8 cellular contexts compared by ENCODE assay signal in the genomic region with DNA sequence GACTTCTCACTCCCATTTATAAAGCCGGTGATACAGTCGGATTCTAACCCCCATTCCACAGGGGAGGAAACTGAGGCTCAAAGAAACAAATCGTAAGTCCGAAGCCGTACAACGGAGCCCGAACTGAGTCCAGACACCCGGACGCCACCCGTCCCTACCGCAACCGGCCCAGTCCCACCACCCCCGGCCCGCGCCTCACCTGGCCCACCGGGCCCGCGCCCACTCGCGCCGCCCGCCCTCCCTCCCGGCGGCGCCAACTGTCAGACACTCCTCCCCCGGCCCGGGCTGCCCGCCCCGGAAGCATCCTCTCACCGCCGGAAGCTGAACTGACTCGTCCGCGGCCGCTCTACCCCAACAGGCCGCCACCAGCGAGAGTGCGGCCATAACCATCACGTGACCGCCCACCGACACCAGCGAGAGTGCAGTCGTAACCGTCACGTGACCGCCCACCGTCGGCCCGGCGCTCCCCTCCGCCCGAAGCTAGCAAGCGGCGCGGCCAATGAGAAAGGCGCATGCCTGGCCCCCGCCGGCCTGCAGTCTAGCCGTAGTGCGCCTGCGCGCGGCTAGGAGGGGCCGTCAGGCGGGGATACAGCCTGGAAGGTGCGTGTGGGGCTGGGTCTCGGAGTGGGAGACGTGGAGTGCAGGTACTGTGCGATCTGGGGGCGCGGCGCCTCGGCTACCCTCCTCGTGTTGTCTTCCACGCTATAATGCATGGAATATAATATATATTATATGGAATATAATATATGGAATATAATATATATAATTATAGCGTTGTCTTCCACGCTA. TPM values are rescaled to one million over a fixed set of nuclear protein-coding genes. Genes with fewer than 3 reads are reported as not detected.
DNase-seq lines count a peak whose midpoint lies in the region; FAIRE-seq and TF ChIP-seq lines count a peak whose summit lies in the region.

A gene with protein sequence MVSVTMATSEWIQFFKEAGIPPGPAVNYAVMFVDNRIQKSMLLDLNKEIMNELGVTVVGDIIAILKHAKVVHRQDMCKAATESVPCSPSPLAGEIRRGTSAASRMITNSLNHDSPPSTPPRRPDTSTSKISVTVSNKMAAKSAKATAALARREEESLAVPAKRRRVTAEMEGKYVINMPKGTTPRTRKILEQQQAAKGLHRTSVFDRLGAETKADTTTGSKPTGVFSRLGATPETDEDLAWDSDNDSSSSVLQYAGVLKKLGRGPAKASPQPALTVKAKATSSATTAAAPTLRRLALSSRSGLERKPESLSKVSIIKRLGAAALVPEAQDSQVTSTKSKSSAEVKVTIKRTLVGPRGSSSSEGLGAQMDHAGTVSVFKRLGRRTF (minus strand): TSS at position 273 of the 789 bp plus-strand sequence. CDS start 6,540 bp downstream, outside the sequence.
A gene with protein sequence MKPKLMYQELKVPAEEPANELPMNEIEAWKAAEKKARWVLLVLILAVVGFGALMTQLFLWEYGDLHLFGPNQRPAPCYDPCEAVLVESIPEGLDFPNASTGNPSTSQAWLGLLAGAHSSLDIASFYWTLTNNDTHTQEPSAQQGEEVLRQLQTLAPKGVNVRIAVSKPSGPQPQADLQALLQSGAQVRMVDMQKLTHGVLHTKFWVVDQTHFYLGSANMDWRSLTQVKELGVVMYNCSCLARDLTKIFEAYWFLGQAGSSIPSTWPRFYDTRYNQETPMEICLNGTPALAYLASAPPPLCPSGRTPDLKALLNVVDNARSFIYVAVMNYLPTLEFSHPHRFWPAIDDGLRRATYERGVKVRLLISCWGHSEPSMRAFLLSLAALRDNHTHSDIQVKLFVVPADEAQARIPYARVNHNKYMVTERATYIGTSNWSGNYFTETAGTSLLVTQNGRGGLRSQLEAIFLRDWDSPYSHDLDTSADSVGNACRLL (plus strand): TSS at position 571 of the 789 bp plus-strand sequence. CDS start 17,789 bp downstream, outside the sequence.

- intact Hi-C loops in activated naive CD4-positive, alpha-beta T cell treated with anti-CD3 and anti-CD28 coated beads for 36 hours (cut with micrococcal nuclease), result loop anchor here (1.0 to 5.0 kb wide), 9 partner anchors 55 to 449 kb away; a partner anchor contains a TSS

- H3K9me3 Mint-ChIP-seq in activated naive CD4-positive, alpha-beta T cell treated with anti-CD3 and anti-CD28 coated beads for 36 hours, result no peaks in the 10 kb centered on the region

- no peaks in the 10 kb centered on the region for H3K27me3 ChIP-seq in neutrophil

- H3K4me3 ChIP-seq in HFF-Myc (replicated peaks; ENCODE audit: low read depth, low read length) (peak within 1 kb of the TSS; percentile 64), neutrophil (ENCODE audit: low read depth in 1 of 2, low read length in 1 of 2) (peak within 1 kb of the TSS; percentile 67 to 94)

- H3K4me1 ChIP-seq in neutrophil (ENCODE audit: control insufficient read depth in 1 of 2, insufficient read depth in 1 of 2, low read depth in 1 of 2, low read length in 1 of 2), result peaks cover 19 to 24% of the 10 kb centered on the region in 2 experiments

- peaks cover 29% of the 10 kb centered on the region for H3K4me1 Mint-ChIP-seq in activated naive CD4-positive, alpha-beta T cell treated with anti-CD3 and anti-CD28 coated beads for 36 hours (ENCODE audit: low read depth)

- H3K9me3 ChIP-seq in neutrophil, result no peaks in the 10 kb centered on the region

- H3K36me3 Mint-ChIP-seq in activated naive CD4-positive, alpha-beta T cell treated with anti-CD3 and anti-CD28 coated beads for 36 hours (ENCODE audit: low read depth), result peaks cover 1% of the 10 kb centered on the region

- peak within 1 kb of the TSS; percentile 83 for H3K27ac ChIP-seq in neutrophil
- H3K27ac ChIP-seq in substantia nigra (ENCODE audit: low read depth, low read length, poor library complexity, severe bottlenecking), result peak within 1 kb of the TSS; percentile 72

- H3K36me3 ChIP-seq in neutrophil, result peaks cover under 1% of the 10 kb centered on the region

- no peak for FAIRE-seq in frontal cortex (lab: Jason Lieb, UNC)

- peak; percentile 100 for DNase-seq in GM03348 (ENCODE audit: low spot score)
- peak; percentile 95 for DNase-seq in HFF-Myc (ENCODE audit: extremely low read depth, low read depth)
- peak; percentile 99 for DNase-seq in NAMALWA (ENCODE audit: low spot score)
- peak; percentile 98 for DNase-seq in SK-N-DZ (ENCODE audit: low spot score)
- DNase-seq in activated naive CD4-positive, alpha-beta T cell treated with anti-CD3 and anti-CD28 coated beads for 36 hours, result peak; percentile 99
- peak; percentile 100 for DNase-seq in frontal cortex (ENCODE audit: low spot score in 2 of 2)
- DNase-seq in substantia nigra (lab: John Stamatoyannopoulos, UW), result peak; percentile 82 to 100 (median 99)

- CTCF ChIA-PET in activated naive CD4-positive, alpha-beta T cell treated with anti-CD3 and anti-CD28 coated beads for 36 hours (lab: Charles Lee), result interaction anchor here (0.6 to 0.8 kb wide), 2 partner anchors 42 to 73 kb away, joined by 3 to 5 read pairs; no protein-coding TSS in a partner anchor

- peak within 1 kb of the TSS; percentile 89 for H3K4me3 Mint-ChIP-seq in activated naive CD4-positive, alpha-beta T cell treated with anti-CD3 and anti-CD28 coated beads for 36 hours

- TF ChIP-seq CTCF in HFF-Myc (IDR thresholded peaks at IDR 0.05; ENCODE audit: low read depth, low read length, missing control alignments) (no peak), neutrophil (IDR thresholded peaks at IDR 0.05) (peak; percentile 75)

- H3K27me3 Mint-ChIP-seq in activated naive CD4-positive, alpha-beta T cell treated with anti-CD3 and anti-CD28 coated beads for 36 hours (ENCODE audit: low read depth), result no peaks in the 10 kb centered on the region

- peak within 1 kb of the TSS; percentile 78 for H3K27ac Mint-ChIP-seq in activated naive CD4-positive, alpha-beta T cell treated with anti-CD3 and anti-CD28 coated beads for 36 hours

RNA-seq across cellular contexts. Expression of the first gene that starts in this region (rescaled TPM):
- polyA plus RNA-seq in SK-N-DZ (2014; cell fraction: cytosol; rRNA removed), result 8.7 and 9.2 TPM in 2 replicates
- 6.7 and 8.8 TPM in 2 replicates for polyA plus RNA-seq in SK-N-DZ (2014; cell fraction: nucleus; rRNA removed)
- 10 to 100 TPM; 13.5 to 14.6 TPM for total RNA-seq in activated naive CD4-positive, alpha-beta T cell treated with anti-CD3 and anti-CD28 coated beads for 36 hours
- 9.8 TPM for total RNA-seq in frontal cortex

RNA-seq across cellular contexts. Expression of the second gene that starts in this region (rescaled TPM):
- polyA plus RNA-seq in SK-N-DZ (2014; cell fraction: cytosol; rRNA removed), result 345 and 371 TPM in 2 replicates
- 170 and 172 TPM in 2 replicates for polyA plus RNA-seq in SK-N-DZ (2014; cell fraction: nucleus; rRNA removed)
- 10 to 100 TPM; 57.6 to 58.2 TPM for total RNA-seq in activated naive CD4-positive, alpha-beta T cell treated with anti-CD3 and anti-CD28 coated beads for 36 hours
- 112 TPM for total RNA-seq in frontal cortex

Comparison
In these comparisons a context has a peak if more than half of its experiments do, and no peak if none do; other contexts are left out.
1. Peak in every context shown above with its lines: DNase-seq, H3K4me3 ChIP-seq and H3K27ac ChIP-seq.